11 cellular contexts compared by ENCODE assay signal in genomic region chr5:123429993-123430392, GRCh38. TPM values are rescaled to one million over a fixed set of nuclear protein-coding genes. Genes with fewer than 3 reads are reported as not detected.
DNase-seq lines count a peak whose midpoint lies in the region; ATAC-seq, FAIRE-seq and TF ChIP-seq lines count a peak whose summit lies in the region.
"Had no signal": no experiment of that assay in that cellular context is flagged by ENCODE, and none has a peak within 500 bp of the region (broad histone marks: within the 10 kb centered on the region; RNA-seq: fewer than 3 reads in every experiment).

No MANE protein-coding gene starts in this region.

- no peak overlapping the region for H3K4me3 Mint-ChIP-seq in astrocyte (ENCODE audit: unreplicated experiment)
- H3K4me3 Mint-ChIP-seq: nephron had no signal

- DNase-seq in DMS53 (lab: John Stamatoyannopoulos, UW): peak; percentile 70
- DNase-seq in Karpas-422: peak; percentile 11
- DNase-seq in astrocyte (ENCODE audit: low read depth): peak; percentile 81
- peak; percentile 25 to 57 for DNase-seq in lung microvascular endothelial cell (ENCODE audit: low read depth in 2 of 2)
- no peak for DNase-seq in amygdala (lab: John Stamatoyannopoulos, UW)
- DNase-seq in Ammon's horn (ENCODE audit: low spot score): no peak
- no peak for DNase-seq in NCI-H1092 treated with DMSO at 0.1 percent for 48 hours (lab: John Stamatoyannopoulos, UW)
- DNase-seq: NCI-H446 treated with DMSO at 0.1 percent for 48 hours had no signal

- H3K36me3 ChIP-seq in Karpas-422 (ENCODE audit: insufficient read depth, low read length): no peaks in the 10 kb centered on the region
- no peaks in the 10 kb centered on the region for H3K36me3 ChIP-seq in astrocyte (ENCODE audit: insufficient read depth, low read length)

- H3K4me3 ChIP-seq in Karpas-422 (ENCODE audit: low read length): no peak overlapping the region
- H3K4me3 ChIP-seq in astrocyte (ENCODE audit: insufficient read depth, low read depth, low read length): no peak overlapping the region

- FAIRE-seq in astrocyte (lab: Jason Lieb, UNC): no peak
- FAIRE-seq: endometrium had no signal

- no peaks in the 10 kb centered on the region for H3K79me2 ChIP-seq in Karpas-422 (ENCODE audit: low read length)
- H3K79me2 ChIP-seq in astrocyte (ENCODE audit: insufficient read depth, low read length): no peaks in the 10 kb centered on the region

- H3K36me3 Mint-ChIP-seq in astrocyte (ENCODE audit: low read depth, unreplicated experiment): no peaks in the 10 kb centered on the region

- peak overlapping the region; percentile 96 for H3K27ac Mint-ChIP-seq in astrocyte (ENCODE audit: unreplicated experiment)
- H3K27ac Mint-ChIP-seq: nephron had no signal

- no peaks in the 10 kb centered on the region for H3K27me3 Mint-ChIP-seq in astrocyte (ENCODE audit: low read depth, unreplicated experiment)

- no peak overlapping the region for H3K27ac ChIP-seq in Karpas-422 (ENCODE audit: low read length)
- H3K27ac ChIP-seq in astrocyte (ENCODE audit: low read depth, low read length): no peak overlapping the region

- H4K20me1 ChIP-seq in Karpas-422 (ENCODE audit: insufficient read depth, low read depth, low read length): no peaks in the 10 kb centered on the region
- H4K20me1 ChIP-seq in astrocyte (ENCODE audit: insufficient read depth, low read length): no peaks in the 10 kb centered on the region

- H3K9ac ChIP-seq in Karpas-422 (ENCODE audit: low read length): no peak overlapping the region
- H3K9ac ChIP-seq in astrocyte (ENCODE audit: low read length): no peak overlapping the region

- H3K27me3 ChIP-seq in Karpas-422 (ENCODE audit: low read length) (no peaks in the 10 kb centered on the region), astrocyte (ENCODE audit: insufficient read depth, low read length) (no peaks in the 10 kb centered on the region)

- no peaks in the 10 kb centered on the region for H3K9me2 ChIP-seq in Karpas-422 (replicated peaks; ENCODE audit: insufficient read depth, low read length)

- no peak for TF ChIP-seq CTCF in astrocyte (IDR thresholded peaks at IDR 0.05; ENCODE audit: insufficient read depth, low read depth, low read length)

- H3K4me1 ChIP-seq in Karpas-422 (ENCODE audit: low read length) (no peaks in the 10 kb centered on the region), astrocyte (ENCODE audit: insufficient read depth, low read length) (peaks cover 2% of the 10 kb centered on the region)

- no peak for ATAC-seq in GM19023 (IDR thresholded peaks at IDR 0.05; ENCODE audit: unreplicated experiment)

- H3K9me3 ChIP-seq in Karpas-422 (ENCODE audit: low read length) (no peaks in the 10 kb centered on the region), astrocyte (ENCODE audit: insufficient read depth, low read depth, low read length) (no peaks in the 10 kb centered on the region)

- H2AFZ ChIP-seq in Karpas-422 (ENCODE audit: low read length) (no peak overlapping the region), astrocyte (ENCODE audit: low read depth, low read length) (peak overlapping the region; percentile 59)

- no peak overlapping the region for H3K4me2 ChIP-seq in Karpas-422 (ENCODE audit: low read depth, low read length, poor library complexity, severe bottlenecking)
- H3K4me2 ChIP-seq in astrocyte (ENCODE audit: low read length): peak overlapping the region; percentile 38

- no peaks in the 10 kb centered on the region for H3K9me3 Mint-ChIP-seq in astrocyte (ENCODE audit: unreplicated experiment)
- H3K9me3 Mint-ChIP-seq: nephron had no signal

- peaks cover 9% of the 10 kb centered on the region for H3K4me1 Mint-ChIP-seq in astrocyte (ENCODE audit: low read depth, unreplicated experiment)
- H3K4me1 Mint-ChIP-seq: nephron had no signal

RNA-seq across cellular contexts. Expression of gene CEP120, which starts 6.8 kb away (rescaled TPM):
- 21.9 and 48.9 TPM in 2 replicates for total RNA-seq in Karpas-422 (2014; rRNA removed; shearing (Covaris generic); ENCODE audit: low replicate concordance)
- 15.5 and 19.0 TPM in 2 replicates for total RNA-seq in astrocyte
- total RNA-seq in lung microvascular endothelial cell: 9.2 and 14.5 TPM in 2 replicates

Comparison
In these comparisons a context has a peak if more than half of its experiments do, and no peak if none do; other contexts are left out.
1. DNase-seq: peak in DMS53 (single experiment), Karpas-422 (single experiment), astrocyte (single experiment) and lung microvascular endothelial cell (2 of 2); none in amygdala (0 of 56), Ammon's horn (single experiment) and NCI-H1092 treated with DMSO at 0.1 percent for 48 hours (single experiment).